Comparison of ENCODE assay signal across 18 cellular contexts in genomic region chr14:101256266-101256665, GRCh38.
DNase-seq lines count a peak whose midpoint lies in the region; ATAC-seq and TF ChIP-seq lines count a peak whose summit lies in the region.
"Had no signal": no experiment of that assay in that cellular context is flagged by ENCODE, and none has a peak within 500 bp of the region (broad histone marks: within the 10 kb centered on the region; RNA-seq: fewer than 3 reads in every experiment).

No MANE protein-coding gene starts in this region.

- no peaks in the 10 kb centered on the region for H3K36me3 Mint-ChIP-seq in stimulated activated memory B cell treated with anti-CD40 and anti-IgM and Interleukin-4, amounts not matched to agents 10 μg/mL and 1 μg/mL and 100 μg/mL, for 72 hours
- H3K36me3 Mint-ChIP-seq: IgD-negative memory B cell had no signal

- no peaks in the 10 kb centered on the region for H3K4me1 Mint-ChIP-seq in stimulated activated memory B cell treated with anti-CD40 and anti-IgM and Interleukin-4, amounts not matched to agents 10 μg/mL and 1 μg/mL and 100 μg/mL, for 72 hours
- H3K4me1 Mint-ChIP-seq: B cell had no signal

- 15% methylated on average over 5 of the region's 5 CpGs for WGBS in SK-N-SH (ENCODE audit: low lambda C conversion rate)

- ATAC-seq in SK-N-SH treated with all-trans-retinoic acid at 6 μM for 48 hours = no peak
- no peak for ATAC-seq in stimulated activated memory B cell treated with anti-CD40 and anti-IgM and Interleukin-4, amounts not matched to agents 10 μg/mL and 1 μg/mL and 100 μg/mL, for 72 hours
- no peak for ATAC-seq in HG02763 (IDR thresholded peaks at IDR 0.05; ENCODE audit: unreplicated experiment)
- no peak for ATAC-seq in GM19324 (IDR thresholded peaks at IDR 0.05; ENCODE audit: low FRiP score, unreplicated experiment)
- no peak for ATAC-seq in GM19452 (IDR thresholded peaks at IDR 0.05; ENCODE audit: unreplicated experiment)

- H3K79me2 ChIP-seq in SK-N-SH (ENCODE audit: insufficient read depth) = no peaks in the 10 kb centered on the region

- POLR2A ChIA-PET in SK-N-SH (lab: Yijun Ruan, JAX) = no interaction called here

- no peaks in the 10 kb centered on the region for H4K20me1 ChIP-seq in SK-N-SH (ENCODE audit: insufficient read depth)

- H3K36me3 ChIP-seq in SK-N-SH (replicated peaks in 1 of 2; ENCODE audit: control insufficient read depth in 1 of 2, insufficient read depth in 2 of 2, low read length in 1 of 2) = no peaks in the 10 kb centered on the region
- H3K36me3 ChIP-seq in H7 (replicated peaks; ENCODE audit: control insufficient read depth, insufficient read depth, low read length) = no peaks in the 10 kb centered on the region

- peaks cover 3% of the 10 kb centered on the region for H3K27me3 Mint-ChIP-seq in stimulated activated memory B cell treated with anti-CD40 and anti-IgM and Interleukin-4, amounts not matched to agents 10 μg/mL and 1 μg/mL and 100 μg/mL, for 72 hours
- H3K27me3 Mint-ChIP-seq: B cell had no signal

- peaks cover 3% of the 10 kb centered on the region for H3K9me3 Mint-ChIP-seq in stimulated activated memory B cell treated with anti-CD40 and anti-IgM and Interleukin-4, amounts not matched to agents 10 μg/mL and 1 μg/mL and 100 μg/mL, for 72 hours
- H3K9me3 Mint-ChIP-seq: CD4-positive, alpha-beta T cell had no signal

- H3K27ac Mint-ChIP-seq in stimulated activated memory B cell treated with anti-CD40 and anti-IgM and Interleukin-4, amounts not matched to agents 10 μg/mL and 1 μg/mL and 100 μg/mL, for 72 hours = no peak overlapping the region
- H3K27ac Mint-ChIP-seq: B cell; CD4-positive, alpha-beta T cell; IgD-negative memory B cell had no signal

- no peak overlapping the region for H2AFZ ChIP-seq in SK-N-SH (ENCODE audit: low read depth)
- H2AFZ ChIP-seq: GM23248 had no signal

- H3K9ac ChIP-seq in SK-N-SH = no peak overlapping the region
- H3K9ac ChIP-seq: GM23248 had no signal

- H3K4me3 Mint-ChIP-seq in stimulated activated memory B cell treated with anti-CD40 and anti-IgM and Interleukin-4, amounts not matched to agents 10 μg/mL and 1 μg/mL and 100 μg/mL, for 72 hours = no peak overlapping the region
- H3K4me3 Mint-ChIP-seq: B cell; CD4-positive, alpha-beta T cell had no signal

- H3K27me3 ChIP-seq in SK-N-SH (ENCODE audit: insufficient read depth) = no peaks in the 10 kb centered on the region
- no peaks in the 10 kb centered on the region for H3K27me3 ChIP-seq in H7 (ENCODE audit: control insufficient read depth, insufficient read depth, low read length)

- TF ChIP-seq CTCF in SK-N-SH (IDR thresholded peaks at IDR 0.05) = no peak

- no peaks in the 10 kb centered on the region for H3K9me3 ChIP-seq in SK-N-SH

- H3K4me2 ChIP-seq in SK-N-SH = no peak overlapping the region

- DNase-seq in SK-N-SH = peak; percentile 6
- peak; percentile 8 for DNase-seq in H7
- peak; percentile 16 for DNase-seq in iPS-NIHi7 (ENCODE audit: extremely low spot score)
- DNase-seq: C1 segment of cervical spinal cord, Calu3, DMS 273 treated with DMSO at 0.1 percent for 48 hours, DMS79, GM23248, KG1 had no signal

- H3F3A ChIP-seq in SK-N-SH (replicated peaks; ENCODE audit: insufficient read depth) = no peaks in the 10 kb centered on the region

- no peak overlapping the region for H3K27ac ChIP-seq in SK-N-SH (ENCODE audit: low read depth in 2 of 2, low read length in 1 of 2)
- H3K27ac ChIP-seq: 22Rv1, GM23248 had no signal

- H3K4me3 ChIP-seq in SK-N-SH (ENCODE audit: low read depth in 2 of 2, low read length in 1 of 2) (no peak overlapping the region), H7 (ENCODE audit: insufficient read depth, low read depth, low read length) (no peak overlapping the region)
- H3K4me3 ChIP-seq: GM23248 had no signal

- no peaks in the 10 kb centered on the region for H3K9me2 ChIP-seq in SK-N-SH

- H3K4me1 ChIP-seq in SK-N-SH (ENCODE audit: control insufficient read depth in 1 of 2, insufficient read depth in 2 of 2, low read depth in 1 of 2, low read length in 1 of 2) = no peaks in the 10 kb centered on the region

- TF ChIP-seq RAD21 in SK-N-SH (IDR thresholded peaks at IDR 0.05; ENCODE audit: low read length) = no peak

- CTCF ChIA-PET in SK-N-SH (lab: Yijun Ruan, JAX) = interaction anchor here (1.4 kb wide), 1 partner anchor 21 kb away, joined by 3 read pairs; no protein-coding TSS in a partner anchor

- no peak for TF ChIP-seq EP300 in SK-N-SH (IDR thresholded peaks at IDR 0.05; ENCODE audit: borderline replicate concordance in 1 of 2, low read depth in 1 of 2, low read length in 1 of 2)

TF ChIP-seq in SK-N-SH, 30 proteins besides CTCF, POLR2A, EP300 and RAD21 (continues in another document):
- TF ChIP-seq MAX (IDR thresholded peaks at IDR 0.05; ENCODE audit: low read depth) (no peak), TEAD4 (IDR thresholded peaks at IDR 0.05; ENCODE audit: borderline replicate concordance, insufficient read depth) (no peak), SIN3A (IDR thresholded peaks at IDR 0.05; ENCODE audit: borderline replicate concordance, low read depth, low read length) (no peak), YY1 (IDR thresholded peaks at IDR 0.05; ENCODE audit: low read depth) (no peak), REST (IDR thresholded peaks at IDR 0.05; ENCODE audit: low read depth, low read length) (no peak)

TF ChIP-seq in SK-N-SH treated with all-trans-retinoic acid at 6 μM for 48 hours, 23 proteins besides CTCF, POLR2A, EP300 and RAD21 (continues in another document):
- no peak for TF ChIP-seq ESRRG (CRISPR knock-in tag; IDR thresholded peaks at IDR 0.05)
- TF ChIP-seq TCF4 (CRISPR knock-in tag; IDR thresholded peaks at IDR 0.05; ENCODE audit: borderline replicate concordance) = no peak
- TF ChIP-seq TOX (CRISPR knock-in tag; IDR thresholded peaks at IDR 0.05; ENCODE audit: borderline replicate concordance) = no peak
- TF ChIP-seq RARB (CRISPR knock-in tag; IDR thresholded peaks at IDR 0.05) = no peak
- TF ChIP-seq ZNF70 (CRISPR knock-in tag; IDR thresholded peaks at IDR 0.05) = no peak
- TF ChIP-seq ZFP30 (CRISPR knock-in tag; IDR thresholded peaks at IDR 0.05) = no peak
- TF ChIP-seq GLIS3 (CRISPR knock-in tag; IDR thresholded peaks at IDR 0.05) = no peak
- no peak for TF ChIP-seq ZNF8 (CRISPR knock-in tag; IDR thresholded peaks at IDR 0.05)
- TF ChIP-seq CSRNP3 (CRISPR knock-in tag; IDR thresholded peaks at IDR 0.05) = no peak
- TF ChIP-seq TSHZ2 (CRISPR knock-in tag; IDR thresholded peaks at IDR 0.05) = no peak
- TF ChIP-seq CREB5 (CRISPR knock-in tag; IDR thresholded peaks at IDR 0.05; ENCODE audit: low read depth) = no peak
